ENCODE assay signal across 8 cellular contexts in genomic region chr10:27360581-27361172, GRCh38.
DNase-seq lines count a peak whose midpoint lies in the region; ATAC-seq and TF ChIP-seq lines count a peak whose summit lies in the region.

No MANE protein-coding gene starts in this region.

- H3K4me3 ChIP-seq in AG09309 (ENCODE audit: control insufficient read depth, low read depth, low read length) = no peak overlapping the region

- TF ChIP-seq CTCF in AG09309 (IDR thresholded peaks at IDR 0.05; ENCODE audit: control insufficient read depth, insufficient read depth, low read depth, low read length, missing control alignments) = peak; percentile 89

- ATAC-seq in GM18867 (IDR thresholded peaks at IDR 0.05; ENCODE audit: unreplicated experiment) = peak; percentile 90
- ATAC-seq in HG03097 (IDR thresholded peaks at IDR 0.05; ENCODE audit: low FRiP score, unreplicated experiment) = peak; percentile 75
- ATAC-seq in activated CD4-positive, CD25-positive, alpha-beta regulatory T cell treated with anti-CD3 and anti-CD28 coated beads, Interleukin-2, amount 50 U/mL, for 24 hours = peak; percentile 91 to 92

- DNase-seq in AG09309 (ENCODE audit: low read depth) (no peak), NCI-H2196 (lab: John Stamatoyannopoulos, UW; ENCODE audit: unreplicated experiment) (peak; percentile 67), cerebellar cortex (ENCODE audit: low spot score) (peak; percentile 69), left kidney (ENCODE audit: low read depth, low spot score) (peak; percentile 95)
- peak; percentile 78 to 79 for DNase-seq in stimulated activated CD4-positive, alpha-beta T cell treated with anti-CD3 and anti-CD28 coated beads, Interleukin-4, amount 100 ng/mL, for 4 hours
